ENCODE assay signal across 1 cellular context in genomic region chr14:39581474-39581873, GRCh38.
TF ChIP-seq lines count a peak whose summit lies in the region.

No MANE protein-coding gene starts in this region.

TF ChIP-seq in GM12878, 131 proteins besides CTCF, POLR2A, EP300 and RAD21 (continued from another document):
- TF ChIP-seq ZBTB4 (CRISPR knock-in tag; IDR thresholded peaks at IDR 0.05), result no peak
- TF ChIP-seq BMI1 (IDR thresholded peaks at IDR 0.05; ENCODE audit: borderline replicate concordance), result no peak
- no peak for TF ChIP-seq SKIL (IDR thresholded peaks at IDR 0.05; ENCODE audit: low read depth, poor library complexity, severe bottlenecking)
